In genomic region chr6:133205304-133205703, GRCh38 we compare ENCODE assay signal across 30 cellular contexts. TPM values are rescaled to one million over a fixed set of nuclear protein-coding genes. Genes with fewer than 3 reads are reported as not detected.
"Had no signal": no experiment of that assay in that cellular context is flagged by ENCODE, and none has a peak within 500 bp of the region (broad histone marks: within the 10 kb centered on the region; RNA-seq: fewer than 3 reads in every experiment).

No MANE protein-coding gene starts in this region.

- H3K4me1 ChIP-seq: ascending aorta, breast epithelium, colonic mucosa, esophagus squamous epithelium, gastroesophageal sphincter had no signal

- H3K4me3 Mint-ChIP-seq: activated CD4-positive, alpha-beta memory T cell treated with anti-CD3 and anti-CD28 coated beads, Interleukin-2, amount 10 ng/mL, durations not matched to agents 7 days and 5 days; activated CD4-positive, alpha-beta T cell treated with anti-CD3 and anti-CD28 coated beads, Interleukin-2, amount 10 ng/mL, durations not matched to agents 7 days and 5 days; activated naive CD4-positive, alpha-beta T cell treated with anti-CD3 and anti-CD28 coated beads, Interleukin-2, amount 10 ng/mL, durations not matched to agents 7 days and 5 days; activated naive CD8-positive, alpha-beta T cell treated with anti-CD3 and anti-CD28 coated beads, Interleukin-2, amount 10 ng/mL, durations not matched to agents 7 days and 5 days; activated T-cell treated with anti-CD3 and anti-CD28 coated beads, Interleukin-2, amount 50 U/mL, for 24 hours; activated T-cell treated with anti-CD3 and anti-CD28 coated beads, Interleukin-2, amount 50 U/mL, for 72 hours; brain had no signal

- H3K4me3 ChIP-seq: ascending aorta, breast epithelium, cardiac muscle cell, colonic mucosa, esophagus squamous epithelium, gastroesophageal sphincter had no signal

- H3K9me3 Mint-ChIP-seq: activated naive CD8-positive, alpha-beta T cell treated with anti-CD3 and anti-CD28 coated beads, Interleukin-2, amount 10 ng/mL, durations not matched to agents 7 days and 5 days; activated T-cell treated with anti-CD3 and anti-CD28 coated beads, Interleukin-2, amount 50 U/mL, for 24 hours had no signal

- H3K4me1 Mint-ChIP-seq: activated CD4-positive, alpha-beta memory T cell treated with anti-CD3 and anti-CD28 coated beads, Interleukin-2, amount 10 ng/mL, durations not matched to agents 7 days and 5 days; activated CD4-positive, alpha-beta T cell treated with anti-CD3 and anti-CD28 coated beads, Interleukin-2, amount 10 ng/mL, durations not matched to agents 7 days and 5 days; activated naive CD4-positive, alpha-beta T cell treated with anti-CD3 and anti-CD28 coated beads, Interleukin-2, amount 10 ng/mL, durations not matched to agents 7 days and 5 days; activated naive CD8-positive, alpha-beta T cell treated with anti-CD3 and anti-CD28 coated beads, Interleukin-2, amount 10 ng/mL, durations not matched to agents 7 days and 5 days had no signal

- H3K9me3 ChIP-seq: ascending aorta, colonic mucosa, gastroesophageal sphincter had no signal

- H3K36me3 ChIP-seq: ascending aorta, breast epithelium, cardiac muscle cell, colonic mucosa, esophagus squamous epithelium, gastroesophageal sphincter had no signal

- H3K27me3 ChIP-seq: ascending aorta, breast epithelium, cardiac muscle cell, colonic mucosa, esophagus squamous epithelium, gastroesophageal sphincter had no signal

- H3K27me3 Mint-ChIP-seq: activated CD4-positive, alpha-beta memory T cell treated with anti-CD3 and anti-CD28 coated beads, Interleukin-2, amount 10 ng/mL, durations not matched to agents 7 days and 5 days; activated CD4-positive, alpha-beta T cell treated with anti-CD3 and anti-CD28 coated beads, Interleukin-2, amount 10 ng/mL, durations not matched to agents 7 days and 5 days; activated naive CD4-positive, alpha-beta T cell treated with anti-CD3 and anti-CD28 coated beads, Interleukin-2, amount 10 ng/mL, durations not matched to agents 7 days and 5 days; activated naive CD8-positive, alpha-beta T cell treated with anti-CD3 and anti-CD28 coated beads, Interleukin-2, amount 10 ng/mL, durations not matched to agents 7 days and 5 days; activated T-cell treated with anti-CD3 and anti-CD28 coated beads, Interleukin-2, amount 50 U/mL, for 24 hours had no signal

- H3K27ac Mint-ChIP-seq: activated CD4-positive, alpha-beta memory T cell treated with anti-CD3 and anti-CD28 coated beads, Interleukin-2, amount 10 ng/mL, durations not matched to agents 7 days and 5 days; activated CD4-positive, alpha-beta T cell treated with anti-CD3 and anti-CD28 coated beads, Interleukin-2, amount 10 ng/mL, durations not matched to agents 7 days and 5 days; activated naive CD4-positive, alpha-beta T cell treated with anti-CD3 and anti-CD28 coated beads, Interleukin-2, amount 10 ng/mL, durations not matched to agents 7 days and 5 days; activated naive CD4-positive, alpha-beta T cell treated with anti-CD3 and anti-CD28 coated beads, Interleukin-2, amount 50 U/mL, for 72 hours; activated naive CD8-positive, alpha-beta T cell treated with anti-CD3 and anti-CD28 coated beads, Interleukin-2, amount 10 ng/mL, durations not matched to agents 7 days and 5 days; activated T-cell treated with anti-CD3 and anti-CD28 coated beads, Interleukin-2, amount 50 U/mL, for 24 hours; activated T-cell treated with anti-CD3 and anti-CD28 coated beads, Interleukin-2, amount 50 U/mL, for 72 hours; brain had no signal

- H3K36me3 Mint-ChIP-seq: activated naive CD4-positive, alpha-beta T cell treated with anti-CD3 and anti-CD28 coated beads, Interleukin-2, amount 10 ng/mL, durations not matched to agents 7 days and 5 days; activated naive CD8-positive, alpha-beta T cell treated with anti-CD3 and anti-CD28 coated beads, Interleukin-2, amount 10 ng/mL, durations not matched to agents 7 days and 5 days; brain had no signal

- ATAC-seq: activated naive CD4-positive, alpha-beta T cell treated with anti-CD3 and anti-CD28 coated beads, Interleukin-2, amount 50 U/mL, for 72 hours; activated T-cell treated with anti-CD3 and anti-CD28 coated beads, Interleukin-2, amount 50 U/mL, for 72 hours; gastroesophageal sphincter had no signal

- H3K27ac ChIP-seq: ascending aorta, breast epithelium, cardiac muscle cell, colonic mucosa, epithelial cell of prostate, esophagus squamous epithelium, gastroesophageal sphincter had no signal

- DNase-seq: activated CD4-positive, alpha-beta memory T cell treated with anti-CD3 and anti-CD28 coated beads, Interleukin-2, amount 10 ng/mL, durations not matched to agents 7 days and 5 days; activated CD4-positive, alpha-beta T cell treated with anti-CD3 and anti-CD28 coated beads for 1 hour; activated CD4-positive, alpha-beta T cell treated with anti-CD3 and anti-CD28 coated beads for 4 hours; activated CD4-positive, alpha-beta T cell treated with anti-CD3 and anti-CD28 coated beads, Interleukin-2, amount 10 ng/mL, durations not matched to agents 7 days and 5 days; activated CD4-positive, alpha-beta T cell treated with anti-CD3 and anti-CD28 coated beads, Interleukin-2, amount 50 U/mL, for 4 hours; activated CD4-positive, CD25-positive, alpha-beta regulatory T cell; activated CD8-positive, alpha-beta memory T cell treated with anti-CD3 and anti-CD28 coated beads, Interleukin-2, amount 50 U/mL, for 48 hours; activated gamma-delta T cell; activated naive CD4-positive, alpha-beta T cell; activated naive CD4-positive, alpha-beta T cell treated with anti-CD3 and anti-CD28 coated beads, Interleukin-2, amount 10 ng/mL, durations not matched to agents 7 days and 5 days; activated naive CD8-positive, alpha-beta T cell treated with anti-CD3 and anti-CD28 coated beads, Interleukin-2, amount 10 ng/mL, durations not matched to agents 7 days and 5 days; activated T-cell treated with anti-CD3 and anti-CD28 coated beads for 4 hours; activated T-cell treated with anti-CD3 and anti-CD28 coated beads, Interleukin-2, amount 50 U/mL, for 24 hours; activated T-cell treated with anti-CD3 and anti-CD28 coated beads, Interleukin-2, amount 50 U/mL, for 72 hours; central memory CD4-positive, alpha-beta T cell; cerebellar nuclear complex; colonic mucosa; effector CD8-positive, alpha-beta T cell; esophagus squamous epithelium; foreskin melanocyte; T-helper 2 cell had no signal

RNA-seq across cellular contexts. Expression of gene EYA4, which starts 35.9 kb away (rescaled TPM):
- total RNA-seq: activated CD4-positive, alpha-beta memory T cell treated with anti-CD3 and anti-CD28 coated beads, Interleukin-2, amount 10 ng/mL, durations not matched to agents 7 days and 5 days; activated CD4-positive, alpha-beta T cell treated with anti-CD3 and anti-CD28 coated beads, Interleukin-2, amount 10 ng/mL, durations not matched to agents 7 days and 5 days; activated naive CD4-positive, alpha-beta T cell treated with anti-CD3 and anti-CD28 coated beads, Interleukin-2, amount 50 U/mL, for 72 hours; activated naive CD8-positive, alpha-beta T cell treated with anti-CD3 and anti-CD28 coated beads, Interleukin-2, amount 10 ng/mL, durations not matched to agents 7 days and 5 days; activated T-cell treated with anti-CD3 and anti-CD28 coated beads, Interleukin-2, amount 50 U/mL, for 72 hours; endothelial cell of umbilical vein; T-helper 1 cell treated with Interleukin-12 subunit alpha and Interleukin-12 subunit beta and Interleukin-4 antibody, amounts not matched to agents 30 ng/mL and 1 ng/mL, for 36 hours had no signal
- polyA plus RNA-seq: endothelial cell of umbilical vein had no signal
